8 cellular contexts compared by ENCODE assay signal in the genomic region with DNA sequence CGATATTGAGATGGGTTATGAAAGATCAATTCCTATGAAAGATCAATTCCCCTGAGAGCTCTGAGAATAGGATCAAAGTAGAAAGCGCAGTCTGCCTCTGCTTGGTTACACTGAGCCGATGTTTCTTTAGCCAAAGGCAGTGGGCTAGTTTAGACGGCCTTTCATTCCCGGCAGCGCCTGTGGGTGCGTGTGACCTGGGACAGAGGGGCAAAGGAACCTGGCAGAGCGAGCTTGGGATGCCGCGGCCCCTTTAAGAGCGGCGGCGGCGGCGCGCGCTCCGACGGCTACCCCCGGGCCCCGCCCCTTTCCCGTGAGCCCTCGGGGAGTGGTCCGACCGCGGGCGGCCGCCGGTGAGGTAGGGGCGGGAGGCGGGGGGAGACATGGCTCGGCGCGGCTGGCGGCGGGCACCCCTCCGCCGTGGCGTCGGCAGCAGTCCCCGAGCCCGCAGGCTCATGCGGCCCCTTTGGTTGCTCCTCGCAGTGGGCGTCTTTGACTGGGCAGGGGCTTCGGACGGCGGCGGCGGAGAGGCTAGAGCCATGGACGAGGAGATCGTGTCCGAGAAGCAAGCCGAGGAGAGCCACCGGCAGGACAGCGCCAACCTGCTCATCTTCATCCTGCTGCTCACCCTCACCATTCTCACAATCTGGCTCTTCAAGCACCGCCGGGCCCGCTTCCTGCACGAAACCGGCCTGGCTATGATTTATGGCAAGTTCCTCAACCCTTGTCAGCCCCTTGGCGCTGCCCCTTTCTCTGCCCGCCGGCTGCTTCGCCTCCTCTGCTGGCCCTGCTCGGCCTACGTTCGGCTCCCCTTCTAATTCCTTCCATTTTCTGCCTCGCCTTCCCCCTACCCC. TPM values are rescaled to one million over a fixed set of nuclear protein-coding genes. Genes with fewer than 3 reads are reported as not detected.
DNase-seq lines count a peak whose midpoint lies in the region; ATAC-seq, FAIRE-seq and TF ChIP-seq lines count a peak whose summit lies in the region.

A gene (plus strand): TSS at position 313 of the 851 bp plus-strand sequence. CDS start 224 bp downstream, at position 537.

- no peaks in the 10 kb centered on the region for H3K27me3 ChIP-seq in keratinocyte (ENCODE audit: control insufficient read depth, extremely low read depth, insufficient read depth, low read length)

- intact Hi-C loops in activated B cell treated with CpG ODN at 0.5 μM for 24 hours (cut with micrococcal nuclease): loop anchor here (1.0 to 2.0 kb wide), 3 partner anchors 11 to 511 kb away; a partner anchor contains a TSS

- POLR2A ChIA-PET in activated B cell treated with CpG ODN at 0.5 μM for 24 hours (lab: Charles Lee): interaction anchor here (0.7 to 2.4 kb wide), 3 partner anchors 11 to 895 kb away, joined by 3 to 14 read pairs (median 5); a partner anchor contains a TSS

- CTCF ChIA-PET in activated B cell treated with CpG ODN at 0.5 μM for 24 hours (lab: Charles Lee): interaction anchor here (0.8 to 1.5 kb wide), 2 partner anchors 10 to 12 kb away, joined by 3 read pairs; a partner anchor contains a TSS

- peak within 1 kb of the TSS; percentile 85 for H2AFZ ChIP-seq in keratinocyte (ENCODE audit: control insufficient read depth, low read length)

- peaks cover 21% of the 10 kb centered on the region for H3K79me2 ChIP-seq in keratinocyte (ENCODE audit: control insufficient read depth, insufficient read depth, low read length)

- H4K20me1 ChIP-seq in keratinocyte (ENCODE audit: control insufficient read depth, extremely low read depth, insufficient read depth, low read length): no peaks in the 10 kb centered on the region

- no peaks in the 10 kb centered on the region for H3K9me3 ChIP-seq in keratinocyte (ENCODE audit: control insufficient read depth, low read depth, low read length)

- H3K36me3 ChIP-seq in keratinocyte (ENCODE audit: control insufficient read depth in 2 of 2, extremely low read depth in 1 of 2, insufficient read depth in 2 of 2, low read length in 2 of 2): no peaks in the 10 kb centered on the region

- peak; percentile 66 for ATAC-seq in HG02943 (IDR thresholded peaks at IDR 0.05; ENCODE audit: low read depth, unreplicated experiment)
- peak; percentile 93 for ATAC-seq in activated B cell treated with CpG ODN at 0.5 μM for 24 hours (ENCODE audit: low read depth)
- peak; percentile 86 for ATAC-seq in central memory CD8-positive, alpha-beta T cell (replicated peaks; ENCODE audit: extremely low read depth, poor library complexity, severe bottlenecking)

- peaks cover 43% of the 10 kb centered on the region for H3K4me1 Mint-ChIP-seq in activated B cell treated with CpG ODN at 0.5 μM for 24 hours
- peaks cover 46% of the 10 kb centered on the region for H3K4me1 Mint-ChIP-seq in central memory CD8-positive, alpha-beta T cell

- H3K4me3 ChIP-seq in keratinocyte (ENCODE audit: control insufficient read depth in 2 of 3, extremely low read depth in 1 of 3, insufficient read depth in 2 of 3, low read depth in 1 of 3, low read length in 3 of 3): peak within 1 kb of the TSS; percentile 48 to 76 (median 74)

- peaks cover 8% of the 10 kb centered on the region for H3K4me1 ChIP-seq in keratinocyte (ENCODE audit: control insufficient read depth, extremely low read depth, insufficient read depth, low read length)

- peak within 1 kb of the TSS; percentile 84 for H3K27ac Mint-ChIP-seq in activated B cell treated with CpG ODN at 0.5 μM for 24 hours
- peak within 1 kb of the TSS; percentile 90 for H3K27ac Mint-ChIP-seq in central memory CD8-positive, alpha-beta T cell (ENCODE audit: low read depth)

- H3K27me3 Mint-ChIP-seq in activated B cell treated with CpG ODN at 0.5 μM for 24 hours: no peaks in the 10 kb centered on the region
- no peaks in the 10 kb centered on the region for H3K27me3 Mint-ChIP-seq in central memory CD8-positive, alpha-beta T cell

- H3K27ac ChIP-seq in keratinocyte (ENCODE audit: control insufficient read depth, insufficient read depth, low read length): peak within 1 kb of the TSS; percentile 76

- H3K9me3 Mint-ChIP-seq in activated B cell treated with CpG ODN at 0.5 μM for 24 hours: no peaks in the 10 kb centered on the region
- no peaks in the 10 kb centered on the region for H3K9me3 Mint-ChIP-seq in central memory CD8-positive, alpha-beta T cell

- H3K4me3 Mint-ChIP-seq in activated B cell treated with CpG ODN at 0.5 μM for 24 hours: peak within 1 kb of the TSS; percentile 91
- peak within 1 kb of the TSS; percentile 92 for H3K4me3 Mint-ChIP-seq in central memory CD8-positive, alpha-beta T cell

- no peak for FAIRE-seq in keratinocyte (lab: Jason Lieb, UNC)

- peak within 1 kb of the TSS; percentile 83 for H3K4me2 ChIP-seq in keratinocyte (ENCODE audit: control insufficient read depth, extremely low read depth, insufficient read depth, low read depth, low read length)

- H3K36me3 Mint-ChIP-seq in activated B cell treated with CpG ODN at 0.5 μM for 24 hours (ENCODE audit: low read depth): peaks cover 3% of the 10 kb centered on the region
- H3K36me3 Mint-ChIP-seq in central memory CD8-positive, alpha-beta T cell (ENCODE audit: insufficient read depth): peaks cover 11% of the 10 kb centered on the region

- peak within 1 kb of the TSS; percentile 81 for H3K9ac ChIP-seq in keratinocyte (ENCODE audit: control insufficient read depth, extremely low read depth, insufficient read depth, low read length)

- DNase-seq in SKM-1 treated with dmso at 0.1 percent for 144 hours (lab: John Stamatoyannopoulos, UW; ENCODE audit: unreplicated experiment): peak; percentile 33
- no peak for DNase-seq in SKM-1 (lab: John Stamatoyannopoulos, UW; ENCODE audit: unreplicated experiment)
- peak; percentile 40 for DNase-seq in NCI-H2107 treated with DMSO at 0.1 percent for 48 hours (lab: John Stamatoyannopoulos, UW; ENCODE audit: unreplicated experiment)
- DNase-seq in activated B cell treated with CpG ODN at 0.5 μM for 24 hours: peak; percentile 64
- DNase-seq in central memory CD8-positive, alpha-beta T cell (ENCODE audit: low spot score in 2 of 2): peak; percentile 13 to 23
- no peak for DNase-seq in keratinocyte (ENCODE audit: low read depth, low spot score)
- peak; percentile 65 for DNase-seq in stimulated activated CD4-positive, alpha-beta T cell treated with anti-CD3 and anti-CD28 coated beads, Interleukin-12 subunit alpha, Interleukin-12 subunit beta, amount 100 ng/mL, for 4 hours

- no peak for TF ChIP-seq CTCF in activated B cell treated with CpG ODN at 0.5 μM for 24 hours (IDR thresholded peaks at IDR 0.05)
- no peak for TF ChIP-seq CTCF in keratinocyte (optimal IDR thresholded peaks at IDR 0.05 in 1 of 3, IDR thresholded peaks at IDR 0.05 in 1 of 3, conservative IDR thresholded peaks at IDR 0.05 in 1 of 3; ENCODE audit: extremely low read depth in 1 of 3, insufficient read depth in 2 of 3, low read length in 3 of 3)

- dilution Hi-C loops in keratinocyte (cut with MboI; ENCODE audit: extremely low pct_ligation_motif_present, low sequenced_read_pairs): no loop called here

- H3K9me1 ChIP-seq in keratinocyte (ENCODE audit: control insufficient read depth, extremely low read depth, insufficient read depth, low read length): no peaks in the 10 kb centered on the region

RNA-seq across cellular contexts. Expression of the gene that starts here (rescaled TPM):
- total RNA-seq in activated B cell treated with CpG ODN at 0.5 μM for 24 hours: 13.5 and 16.7 TPM in 2 replicates
- 11.0 to 17.4 TPM (median 14.0 TPM) in 3 replicates for polyA plus RNA-seq in keratinocyte
- 4.4 TPM for polyA plus RNA-seq in keratinocyte (2011; ENCODE audit: low read depth)
- 5.1 and 9.3 TPM in 2 replicates for polyA plus RNA-seq in keratinocyte (2011; cell fraction: cytosol; rRNA removed)
- 19.3 and 26.4 TPM in 2 replicates for polyA plus RNA-seq in keratinocyte (2011; cell fraction: nucleus; rRNA removed)
- polyA plus RNA-seq in keratinocyte (2012; ENCODE audit: low replicate concordance): 6.5 and 10.9 TPM in 2 replicates
- 8.7 to 38.2 TPM (median 25.5 TPM) in 3 replicates for polyA minus RNA-seq in keratinocyte
- polyA minus RNA-seq in keratinocyte (2011; cell fraction: cytosol; rRNA and poly(A)+ RNA removed): 12.5 TPM
- polyA minus RNA-seq in keratinocyte (2011; cell fraction: nucleus; rRNA and poly(A)+ RNA removed): 27.9 and 43.0 TPM in 2 replicates

Comparison
In these comparisons a context has a peak if more than half of its experiments do, and no peak if none do; other contexts are left out.
1. DNase-seq: peak in SKM-1 treated with dmso at 0.1 percent for 144 hours (single experiment), NCI-H2107 treated with DMSO at 0.1 percent for 48 hours (single experiment), activated B cell treated with CpG ODN at 0.5 μM for 24 hours (single experiment), central memory CD8-positive, alpha-beta T cell (2 of 2) and stimulated activated CD4-positive, alpha-beta T cell treated with anti-CD3 and anti-CD28 coated beads, Interleukin-12 subunit alpha, Interleukin-12 subunit beta, amount 100 ng/mL, for 4 hours (single experiment); none in SKM-1 (single experiment) and keratinocyte (single experiment).
2. Peak in every context shown above with its lines, with median percentiles within 50 percentile points of each other: ATAC-seq.